ENCODE assay signal across 7 cellular contexts in the genomic region with DNA sequence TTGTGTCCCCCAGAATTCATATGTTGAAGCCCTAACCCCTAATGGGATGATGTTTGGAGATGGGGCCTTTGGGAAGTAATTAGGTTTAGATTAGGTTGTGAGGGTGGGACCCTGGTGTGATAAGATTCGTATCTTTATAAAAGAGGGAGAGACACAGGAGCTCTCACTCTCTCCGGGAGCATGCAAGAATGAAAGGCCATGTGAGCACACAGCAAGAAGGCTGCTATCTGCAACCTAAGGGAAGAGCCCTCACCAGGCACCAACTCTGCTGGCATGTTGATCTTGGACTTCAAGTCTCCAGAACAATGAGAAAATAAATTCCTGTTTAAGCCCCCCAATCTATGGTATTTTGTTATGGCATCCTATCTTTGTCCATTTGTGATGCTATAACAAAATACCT.
"Had no signal": no experiment of that assay in that cellular context is flagged by ENCODE, and none has a peak within 500 bp of the region (broad histone marks: within the 10 kb centered on the region; RNA-seq: fewer than 3 reads in every experiment).

No MANE protein-coding gene starts in this region.

- ATAC-seq: HCT116, K562 had no signal

- H3K4me3 ChIP-seq: HAP-1, K562 had no signal

- DNase-seq: GOT3, H7, HFFc6, IMR-90 had no signal

- H3K27ac Mint-ChIP-seq: HFFc6 had no signal

- H3K4me3 Mint-ChIP-seq: HFFc6 had no signal

- H3K9me3 ChIP-seq: HAP-1 had no signal

- H3K36me3 ChIP-seq: HAP-1 had no signal

- H3K9me3 Mint-ChIP-seq: HFFc6 had no signal

- H3K4me1 ChIP-seq: HAP-1 had no signal
